ENCODE assay signal across 8 cellular contexts in genomic region chr19:58476498-58477015, GRCh38. TPM values are rescaled to one million over a fixed set of nuclear protein-coding genes. Genes with fewer than 3 reads are reported as not detected.
DNase-seq lines count a peak whose midpoint lies in the region; ATAC-seq and TF ChIP-seq lines count a peak whose summit lies in the region.

No MANE protein-coding gene starts in this region.

- peaks cover 21% of the 10 kb centered on the region for H3K36me3 ChIP-seq in HAP-1 (replicated peaks)

- peak overlapping the region; percentile 75 for H3K4me3 ChIP-seq in AG10803 (ENCODE audit: low read length)
- H3K4me3 ChIP-seq in HAP-1 = peak overlapping the region; percentile 48
- H3K4me3 ChIP-seq in WI38 (ENCODE audit: low read depth, low read length) = peak overlapping the region; percentile 66

- ATAC-seq in GM18868 (IDR thresholded peaks at IDR 0.05; ENCODE audit: unreplicated experiment) (no peak), HG03378 (IDR thresholded peaks at IDR 0.05; ENCODE audit: unreplicated experiment) (no peak)

- DNase-seq in AG10803 (ENCODE audit: low read depth) (peak; percentile 24), HAP-1 (ENCODE audit: low spot score in 2 of 2) (no peak), germinal center (ENCODE audit: low spot score) (peak; percentile 27), pons (ENCODE audit: low spot score) (peak; percentile 33), H4 (ENCODE audit: low spot score) (no peak)

- H3K4me1 ChIP-seq in HAP-1 = peaks cover 9% of the 10 kb centered on the region

- H3K27me3 ChIP-seq in HAP-1 (ENCODE audit: low read depth) = no peaks in the 10 kb centered on the region

- in situ Hi-C loops in HAP-1 (cut with MboI; ENCODE audit: low sequenced_read_pairs) = no loop called here

- H3K9me3 ChIP-seq in HAP-1 = no peaks in the 10 kb centered on the region

- TF ChIP-seq CTCF in AG10803 (conservative IDR thresholded peaks at IDR 0.05; ENCODE audit: low read length) (no peak), WI38 (IDR thresholded peaks at IDR 0.05; ENCODE audit: low read depth, low read length) (no peak)

RNA-seq across cellular contexts. Expression of gene ZNF446, which starts 0.4 kb away (rescaled TPM):
- total RNA-seq in H4 (2014; rRNA removed; shearing (Covaris generic)) = 9.8 and 14.7 TPM in 2 replicates

RNA-seq across cellular contexts. Expression of gene ZNF324, which starts 9.7 kb away (rescaled TPM):
- 7.1 and 10.1 TPM in 2 replicates for total RNA-seq in H4 (2014; rRNA removed; shearing (Covaris generic))

RNA-seq across cellular contexts. Expression of gene ZNF324B, which starts 25.1 kb away (rescaled TPM):
- total RNA-seq in H4 (2014; rRNA removed; shearing (Covaris generic)) = 3.3 and 6.7 TPM in 2 replicates

RNA-seq across cellular contexts. Expression of gene SLC27A5, which starts 35.2 kb away (rescaled TPM):
- total RNA-seq in H4 (2014; rRNA removed; shearing (Covaris generic)) = 18.1 and 19.7 TPM in 2 replicates

RNA-seq across cellular contexts. Expression of gene ZNF132, which starts 36.6 kb away (rescaled TPM):
- total RNA-seq in H4 (2014; rRNA removed; shearing (Covaris generic)) = 4.0 and 6.4 TPM in 2 replicates

Comparison
In these comparisons a context has a peak if more than half of its experiments do, and no peak if none do; other contexts are left out.
1. DNase-seq: peak in AG10803 (single experiment), germinal center (single experiment) and pons (single experiment); none in HAP-1 (0 of 2) and H4 (single experiment).
2. Peak in every context shown above with its lines, with median percentiles within 50 percentile points of each other: H3K4me3 ChIP-seq.